ENCODE assay signal across 8 cellular contexts in genomic region chr10:45971742-45972105, GRCh38. TPM values are rescaled to one million over a fixed set of nuclear protein-coding genes. Genes with fewer than 3 reads are reported as not detected.
DNase-seq lines count a peak whose midpoint lies in the region; ATAC-seq, FAIRE-seq and TF ChIP-seq lines count a peak whose summit lies in the region.
"Not testable (repeated sequence)": the region's sequence is repeated elsewhere in the genome, so short reads cannot be mapped to it uniquely, and the experiment has no call there.

No MANE protein-coding gene starts in this region.

- not testable (repeated sequence) for H3K9me3 Mint-ChIP-seq in activated CD4-positive, alpha-beta memory T cell treated with anti-CD3 and anti-CD28 coated beads for 36 hours

- not testable (repeated sequence) for H3K36me3 ChIP-seq in KMS-11 (ENCODE audit: insufficient read depth); H1 (ENCODE audit: control insufficient read depth in 2 of 4, insufficient read depth in 4 of 4, low read length in 3 of 4)

- not testable (repeated sequence) for H3K14ac ChIP-seq in H1 (ENCODE audit: insufficient read length)

- H3K79me1 ChIP-seq in H1 (ENCODE audit: low read depth, low read length): not testable (repeated sequence)

- peak overlapping the region; percentile 44 for H3K27ac ChIP-seq in KMS-11
- peak overlapping the region; percentile 73; the same call in 1 of the 2 replicates for H3K27ac ChIP-seq in H1 (ENCODE audit: low read depth, low read length)

- not testable (repeated sequence) for H3K23ac ChIP-seq in H1 (ENCODE audit: insufficient read length)

- not testable (repeated sequence) for H3K36me3 Mint-ChIP-seq in activated CD4-positive, alpha-beta memory T cell treated with anti-CD3 and anti-CD28 coated beads for 36 hours

- peak overlapping the region; percentile 86; the same call in 1 of the 2 replicates for H4K8ac ChIP-seq in H1 (ENCODE audit: extremely low read depth, insufficient read depth, low read length)

- H3K9ac ChIP-seq in KMS-11 (peak overlapping the region; percentile 70; the same call in 1 of the 2 replicates), H1 (replicated peaks in 1 of 4; ENCODE audit: extremely low read depth in 1 of 4, low read depth in 3 of 4, low read length in 3 of 4) (peak overlapping the region; percentile 59 to 92 (median 80))

- TF ChIP-seq RAD21 in H1 (IDR thresholded peaks at IDR 0.05 in 1 of 2, conservative IDR thresholded peaks at IDR 0.05 in 1 of 2; ENCODE audit: low read depth in 2 of 2, low read length in 2 of 2): not testable (repeated sequence)

- not testable (repeated sequence) for H4K91ac ChIP-seq in H1 (replicated peaks; ENCODE audit: insufficient read length, low read length)

- not testable (repeated sequence) for H4K20me1 ChIP-seq in KMS-11 (ENCODE audit: insufficient read depth); H1 (replicated peaks in 1 of 2; ENCODE audit: control insufficient read depth in 1 of 2, insufficient read depth in 2 of 2, low read length in 2 of 2)

- H2BK12ac ChIP-seq in H1 (ENCODE audit: low read depth, low read length): not testable (repeated sequence)

- CTCF ChIA-PET in activated CD4-positive, alpha-beta memory T cell treated with anti-CD3 and anti-CD28 coated beads for 36 hours (lab: Charles Lee); H1 (lab: Charles Lee; ENCODE audit: partially characterized antibody): not testable (repeated sequence)

- not testable (repeated sequence) for H3K56ac ChIP-seq in H1 (replicated peaks; ENCODE audit: insufficient read length, low read depth, low read length)

- peak overlapping the region; percentile 100 for H3K4me3 Mint-ChIP-seq in activated CD4-positive, alpha-beta memory T cell treated with anti-CD3 and anti-CD28 coated beads for 36 hours

- not testable (repeated sequence) for TF ChIP-seq POLR2A in H1 (IDR thresholded peaks at IDR 0.05; ENCODE audit: control extremely low read depth in 1 of 2, low read depth in 2 of 2, low read length in 2 of 2)

- not testable (repeated sequence) for TF ChIP-seq EP300 in H1 (IDR thresholded peaks at IDR 0.05; ENCODE audit: borderline replicate concordance in 1 of 2, low read depth in 2 of 2, low read length in 2 of 2)

- H3K79me2 ChIP-seq in KMS-11 (ENCODE audit: insufficient read depth, low read depth) (peaks cover 78% of the 10 kb centered on the region), H1 (ENCODE audit: control insufficient read depth in 1 of 2, insufficient read depth in 2 of 2, low read length in 2 of 2) (peaks cover 12 to 80% of the 10 kb centered on the region in 2 experiments)

- POLR2A ChIA-PET in activated CD4-positive, alpha-beta memory T cell treated with anti-CD3 and anti-CD28 coated beads for 36 hours (lab: Charles Lee); H1 (lab: Charles Lee; ENCODE audit: partially characterized antibody): not testable (repeated sequence)

- peaks cover 11% of the 10 kb centered on the region for H3K4me1 ChIP-seq in KMS-11 (ENCODE audit: low read depth, poor library complexity, severe bottlenecking)
- H3K4me1 ChIP-seq in H1 (replicated peaks in 1 of 4; ENCODE audit: control insufficient read depth in 3 of 4, insufficient read depth in 4 of 4, low read length in 3 of 4): not testable (repeated sequence)

- not testable (repeated sequence) for TF ChIP-seq CTCF in AG09309 (IDR thresholded peaks at IDR 0.05; ENCODE audit: control insufficient read depth, insufficient read depth, low read depth, low read length, missing control alignments); KMS-11 (conservative IDR thresholded peaks at IDR 0.05; ENCODE audit: low read depth, low read length)
- TF ChIP-seq CTCF in H1 (IDR thresholded peaks at IDR 0.05; ENCODE audit: control extremely low read depth in 1 of 3, insufficient read depth in 1 of 3, low read depth in 1 of 3, low read length in 3 of 3): peak in 1 of 3 experiments; percentile 11; a peak in 1 of 4 replicates

- H3K4ac ChIP-seq in H1 (replicated peaks; ENCODE audit: insufficient read length, low read depth, low read length): not testable (repeated sequence)

- peak; percentile 37 for ATAC-seq in GM18909 (IDR thresholded peaks at IDR 0.05; ENCODE audit: poor library complexity, unreplicated experiment)
- ATAC-seq in HG02678 (IDR thresholded peaks at IDR 0.05; ENCODE audit: unreplicated experiment): peak; percentile 29
- ATAC-seq in left lobe of liver: peak; percentile 40

- H4K5ac ChIP-seq in H1 (ENCODE audit: insufficient read length, low read depth, low read length): not testable (repeated sequence)

- H3K4me2 ChIP-seq in KMS-11 (peak overlapping the region; percentile 80; the same call in 1 of the 2 replicates), H1 (ENCODE audit: insufficient read depth in 1 of 2, low read depth in 2 of 2, low read length in 2 of 2) (peak overlapping the region; percentile 65 to 84)

- H2BK5ac ChIP-seq in H1 (ENCODE audit: low read depth, low read length): not testable (repeated sequence)

- peak overlapping the region; percentile 85 for H3K27ac Mint-ChIP-seq in activated CD4-positive, alpha-beta memory T cell treated with anti-CD3 and anti-CD28 coated beads for 36 hours

- H2BK15ac ChIP-seq in H1 (ENCODE audit: low read length): not testable (repeated sequence)

- not testable (repeated sequence) for H3K23me2 ChIP-seq in H1 (ENCODE audit: low read depth, low read length)

- peak overlapping the region; percentile 65 for H3K4me3 ChIP-seq in AG09309 (ENCODE audit: control insufficient read depth, low read depth, low read length)
- not testable (repeated sequence) for H3K4me3 ChIP-seq in KMS-11 (IDR thresholded peaks at IDR 0.05; ENCODE audit: insufficient read depth, low read depth, low read length)
- peak overlapping the region; percentile 66 to 92 (median 82) for H3K4me3 ChIP-seq in H1 (ENCODE audit: extremely low read depth in 1 of 4, insufficient read depth in 2 of 4, low read depth in 3 of 4, low read length in 4 of 4)
- peak overlapping the region; percentile 65 for H3K4me3 ChIP-seq in skeletal muscle cell (ENCODE audit: low read depth, low read length)

- H3K18ac ChIP-seq in H1 (ENCODE audit: extremely low read depth, low read length): not testable (repeated sequence)

- not testable (repeated sequence) for DNase-seq in AG09309 (ENCODE audit: low read depth); activated CD4-positive, alpha-beta memory T cell treated with anti-CD3 and anti-CD28 coated beads for 36 hours; H1 (ENCODE audit: low read depth in 1 of 2, low spot score in 2 of 2); left lobe of liver (ENCODE audit: low spot score); skeletal muscle cell (ENCODE audit: low read depth)

- 1% methylated on average over 16 of the region's 25 CpGs; no CpG with 5 or more reads in 1 of the 2 experiments for WGBS in H1 (ENCODE audit: extremely low coverage in 1 of 2, insufficient coverage in 1 of 2, insufficient read length in 1 of 2, insufficient replicate concordance in 2 of 2, low coverage in 1 of 2, low lambda C conversion rate in 2 of 2, missing lambda C conversion rate in 1 of 2), 2 experiments

- not testable (repeated sequence) for H3K9me3 ChIP-seq in H1 (ENCODE audit: insufficient read depth in 2 of 2, low read depth in 1 of 2, low read length in 1 of 2)

- peak overlapping the region; percentile 52; the same call in 1 of the 2 replicates for H2AFZ ChIP-seq in KMS-11 (ENCODE audit: low read depth)
- not testable (repeated sequence) for H2AFZ ChIP-seq in H1 (ENCODE audit: low read length)

- H2BK120ac ChIP-seq in H1 (replicated peaks; ENCODE audit: low read depth, low read length): not testable (repeated sequence)

- FAIRE-seq in H1 (lab: Jason Lieb, UNC): not testable (repeated sequence)

- H2AK5ac ChIP-seq in H1 (ENCODE audit: low read depth, low read length): not testable (repeated sequence)

- H3K4me1 Mint-ChIP-seq in activated CD4-positive, alpha-beta memory T cell treated with anti-CD3 and anti-CD28 coated beads for 36 hours (ENCODE audit: low read depth): peaks cover 34% of the 10 kb centered on the region

- not testable (repeated sequence) for H3K27me3 Mint-ChIP-seq in activated CD4-positive, alpha-beta memory T cell treated with anti-CD3 and anti-CD28 coated beads for 36 hours

- not testable (repeated sequence) for H3K27me3 ChIP-seq in KMS-11 (ENCODE audit: insufficient read depth, low read depth); H1 (replicated peaks in 1 of 4; ENCODE audit: control insufficient read depth in 3 of 4, extremely low read depth in 1 of 4, insufficient read depth in 3 of 4, low read length in 3 of 4)

- not testable (repeated sequence) for H2BK20ac ChIP-seq in H1 (ENCODE audit: low read length)

- intact Hi-C loops in activated CD4-positive, alpha-beta memory T cell treated with anti-CD3 and anti-CD28 coated beads for 36 hours (cut with micrococcal nuclease): loop anchor here (2.0 kb wide), 1 partner anchor 57 kb away; no protein-coding TSS in a partner anchor

RNA-seq across cellular contexts. Expression of gene TIMM23, which starts 0.6 kb away (rescaled TPM):
- 10 to 100 TPM; 70.2 to 73.4 TPM for total RNA-seq in activated CD4-positive, alpha-beta memory T cell treated with anti-CD3 and anti-CD28 coated beads for 36 hours
- total RNA-seq in H1 (2021; fragmentation: NEBNext Ultra II Directional; extraction: Animal tissue kit (Norgen Biotek cat#: 25700)): 101 and 106 TPM in 2 replicates
- polyA plus RNA-seq in H1 (2011; rRNA removed): 83.9 and 130 TPM in 2 replicates
- 118 TPM for polyA plus RNA-seq in H1 (2011; cell fraction: cytosol; rRNA removed)
- 28.9 TPM for polyA plus RNA-seq in H1 (2011; cell fraction: nucleus; rRNA removed)
- 102 to 127 TPM (median 108 TPM) in 4 replicates for polyA plus RNA-seq in H1 (2012, experiment 1 of 2)
- polyA plus RNA-seq in H1 (2012, experiment 2 of 2): 75.9 TPM
- 101 TPM for polyA plus RNA-seq in H1 (2013, experiment 1 of 2)
- 106 TPM for polyA plus RNA-seq in H1 (2013, experiment 2 of 2)
- 61.1 and 78.1 TPM in 2 replicates for polyA minus RNA-seq in H1 (2011; rRNA and poly(A)+ RNA removed)
- polyA minus RNA-seq in H1 (2011; cell fraction: cytosol; rRNA and poly(A)+ RNA removed): 47.1 TPM
- 41.9 TPM for polyA minus RNA-seq in H1 (2011; cell fraction: nucleus; rRNA and poly(A)+ RNA removed)
- total RNA-seq in left lobe of liver: 28.4 TPM

RNA-seq across cellular contexts. Expression of gene NCOA4, which starts 58.7 kb away (rescaled TPM):
- total RNA-seq in activated CD4-positive, alpha-beta memory T cell treated with anti-CD3 and anti-CD28 coated beads for 36 hours: 10 to 100 TPM; 79.9 to 85.3 TPM
- total RNA-seq in H1 (2021; fragmentation: NEBNext Ultra II Directional; extraction: Animal tissue kit (Norgen Biotek cat#: 25700)): 63.7 and 65.2 TPM in 2 replicates
- polyA plus RNA-seq in H1 (2011; rRNA removed): 19.8 and 28.9 TPM in 2 replicates
- polyA plus RNA-seq in H1 (2011; cell fraction: cytosol; rRNA removed): 39.3 TPM
- 21.7 TPM for polyA plus RNA-seq in H1 (2011; cell fraction: nucleus; rRNA removed)
- polyA plus RNA-seq in H1 (2012, experiment 1 of 2): 32.7 to 46.6 TPM (median 37.7 TPM) in 4 replicates
- polyA plus RNA-seq in H1 (2012, experiment 2 of 2): 4.5 TPM
- polyA plus RNA-seq in H1 (2013, experiment 1 of 2): 39.2 TPM
- 37.6 TPM for polyA plus RNA-seq in H1 (2013, experiment 2 of 2)
- 100 and 135 TPM in 2 replicates for polyA minus RNA-seq in H1 (2011; rRNA and poly(A)+ RNA removed)
- 39.9 TPM for polyA minus RNA-seq in H1 (2011; cell fraction: cytosol; rRNA and poly(A)+ RNA removed)
- polyA minus RNA-seq in H1 (2011; cell fraction: nucleus; rRNA and poly(A)+ RNA removed): 31.0 TPM
- total RNA-seq in left lobe of liver: 192 TPM
